ENCODE assay signal across 15 cellular contexts in genomic region chr7:25860882-25861228, GRCh38.
DNase-seq lines count a peak whose midpoint lies in the region; ATAC-seq and TF ChIP-seq lines count a peak whose summit lies in the region.
"Had no signal": no experiment of that assay in that cellular context is flagged by ENCODE, and none has a peak within 500 bp of the region (broad histone marks: within the 10 kb centered on the region; RNA-seq: fewer than 3 reads in every experiment).

No MANE protein-coding gene starts in this region.

- H2BK15ac ChIP-seq in H9 (ENCODE audit: low read depth, low read length) (no peak overlapping the region), mesenchymal stem cell (ENCODE audit: low read depth, poor library complexity, severe bottlenecking) (peak overlapping the region; percentile 100)

- peaks cover 7% of the 10 kb centered on the region for H3K36me3 Mint-ChIP-seq in T-helper 2 cell treated with Interferon-gamma antibody and Interleukin-4, amounts not matched to agents 5 μg/mL and 100 μg/mL, for 36 hours (ENCODE audit: low read depth)
- no peaks in the 10 kb centered on the region for H3K36me3 Mint-ChIP-seq in H9 (ENCODE audit: insufficient read depth in 1 of 3, low read depth in 3 of 3)
- H3K36me3 Mint-ChIP-seq in activated naive CD8-positive, alpha-beta T cell treated with anti-CD3 and anti-CD28 coated beads, Interleukin-2, amount 50 U/mL, for 24 hours (ENCODE audit: low read depth): peaks cover 17% of the 10 kb centered on the region
- no peaks in the 10 kb centered on the region for H3K36me3 Mint-ChIP-seq in progenitor cell of endocrine pancreas (ENCODE audit: insufficient read depth)
- H3K36me3 Mint-ChIP-seq: WTC11 had no signal

- no peak overlapping the region for H3K4ac ChIP-seq in H9 (ENCODE audit: low read depth, low read length)
- peak overlapping the region in 1 of 2 experiments; percentile 88 for H3K4ac ChIP-seq in mesenchymal stem cell (ENCODE audit: low read depth in 1 of 2, low read length in 2 of 2)

- H3K9ac ChIP-seq in H9 (ENCODE audit: extremely low read depth, insufficient read length, low read length) (no peak overlapping the region), mesenchymal stem cell (ENCODE audit: low read length) (no peak overlapping the region)

- TF ChIP-seq CTCF in H9 (conservative IDR thresholded peaks at IDR 0.05) (no peak), progenitor cell of endocrine pancreas (IDR thresholded peaks at IDR 0.05; ENCODE audit: unreplicated experiment) (no peak)

- H3K14ac ChIP-seq in H9 (ENCODE audit: insufficient read depth, low read length): no peak overlapping the region
- no peak overlapping the region for H3K14ac ChIP-seq in mesenchymal stem cell (ENCODE audit: low read length in 2 of 2)

- no peaks in the 10 kb centered on the region for H3K79me1 ChIP-seq in H9 (ENCODE audit: insufficient read depth, low read depth, low read length, poor library complexity, severe bottlenecking)
- H3K79me1 ChIP-seq in mesenchymal stem cell (replicated peaks; ENCODE audit: low read length, poor library complexity, severe bottlenecking): peaks cover 12% of the 10 kb centered on the region

- H3K27ac Mint-ChIP-seq in T-helper 2 cell treated with Interferon-gamma antibody and Interleukin-4, amounts not matched to agents 5 μg/mL and 100 μg/mL, for 36 hours: peak overlapping the region; percentile 84
- H3K27ac Mint-ChIP-seq in H9: no peak overlapping the region
- H3K27ac Mint-ChIP-seq in activated naive CD8-positive, alpha-beta T cell treated with anti-CD3 and anti-CD28 coated beads, Interleukin-2, amount 50 U/mL, for 24 hours: no peak overlapping the region
- H3K27ac Mint-ChIP-seq in progenitor cell of endocrine pancreas: no peak overlapping the region
- H3K27ac Mint-ChIP-seq: WTC11 had no signal

- H3K23me2 ChIP-seq in H9 (ENCODE audit: insufficient read length, low read depth, low read length, poor library complexity, severe bottlenecking): peaks cover 14% of the 10 kb centered on the region

- H3K4me3 Mint-ChIP-seq in T-helper 2 cell treated with Interferon-gamma antibody and Interleukin-4, amounts not matched to agents 5 μg/mL and 100 μg/mL, for 36 hours: no peak overlapping the region
- H3K4me3 Mint-ChIP-seq in H9 (no peak overlapping the region), progenitor cell of endocrine pancreas (ENCODE audit: low read depth) (no peak overlapping the region)
- no peak overlapping the region for H3K4me3 Mint-ChIP-seq in activated naive CD8-positive, alpha-beta T cell treated with anti-CD3 and anti-CD28 coated beads, Interleukin-2, amount 50 U/mL, for 24 hours

- no peak overlapping the region for H2BK20ac ChIP-seq in H9 (ENCODE audit: low read depth, low read length, poor library complexity, severe bottlenecking)

- peaks cover 35% of the 10 kb centered on the region for H3K4me1 Mint-ChIP-seq in T-helper 2 cell treated with Interferon-gamma antibody and Interleukin-4, amounts not matched to agents 5 μg/mL and 100 μg/mL, for 36 hours (ENCODE audit: low read depth)
- peaks cover 23 to 31% of the 10 kb centered on the region in 2 experiments for H3K4me1 Mint-ChIP-seq in H9
- H3K4me1 Mint-ChIP-seq in activated naive CD8-positive, alpha-beta T cell treated with anti-CD3 and anti-CD28 coated beads, Interleukin-2, amount 50 U/mL, for 24 hours: peaks cover 25% of the 10 kb centered on the region
- peaks cover 7% of the 10 kb centered on the region for H3K4me1 Mint-ChIP-seq in progenitor cell of endocrine pancreas (ENCODE audit: low read depth)

- H3K4me3 ChIP-seq in SJCRH30 (peak overlapping the region; percentile 40), mesenchymal stem cell (ENCODE audit: insufficient read depth in 1 of 2, low read depth in 1 of 2, low read length in 2 of 2) (no peak overlapping the region)
- H3K4me3 ChIP-seq: right lobe of liver had no signal

- H2BK120ac ChIP-seq in H9 (ENCODE audit: low read depth, low read length, poor library complexity, severe bottlenecking) (no peak overlapping the region), mesenchymal stem cell (ENCODE audit: low read depth, low read length) (peak overlapping the region; percentile 92)

- H3K9me3 Mint-ChIP-seq in T-helper 2 cell treated with Interferon-gamma antibody and Interleukin-4, amounts not matched to agents 5 μg/mL and 100 μg/mL, for 36 hours: no peaks in the 10 kb centered on the region
- H3K9me3 Mint-ChIP-seq in H9 (peaks cover 4 to 7% of the 10 kb centered on the region in 2 experiments; a peak in 2 of 5 replicates), progenitor cell of endocrine pancreas (ENCODE audit: low read depth) (no peaks in the 10 kb centered on the region)
- peaks cover 17% of the 10 kb centered on the region for H3K9me3 Mint-ChIP-seq in activated naive CD8-positive, alpha-beta T cell treated with anti-CD3 and anti-CD28 coated beads, Interleukin-2, amount 50 U/mL, for 24 hours
- H3K9me3 Mint-ChIP-seq: WTC11 had no signal

- H4K20me1 ChIP-seq in H9 (ENCODE audit: control insufficient read depth, insufficient read depth, insufficient read length): no peaks in the 10 kb centered on the region

- H3K4me1 ChIP-seq in H9 (ENCODE audit: insufficient read depth, low read length) (peaks cover 5% of the 10 kb centered on the region; the same call in 1 of the 2 replicates), SJCRH30 (0 out of 2 replicates have a peak, but pooled peaks cover 2% of the 10 kb centered on the region), mesenchymal stem cell (ENCODE audit: control insufficient read depth, insufficient read depth, low read depth, low read length) (peaks cover 13% of the 10 kb centered on the region)
- H3K4me1 ChIP-seq: colonic mucosa, right lobe of liver had no signal

- H3K27ac ChIP-seq in H9 (ENCODE audit: insufficient read length, low read depth, low read length) (no peak overlapping the region), SJCRH30 (no peak overlapping the region), mesenchymal stem cell (ENCODE audit: low read length, poor library complexity, severe bottlenecking) (no peak overlapping the region)
- H3K27ac ChIP-seq: colonic mucosa, right lobe of liver had no signal

- no peak overlapping the region for H2AK5ac ChIP-seq in H9 (ENCODE audit: insufficient read length, low read length)
- H2AK5ac ChIP-seq in mesenchymal stem cell (ENCODE audit: low read length, severe bottlenecking): peak overlapping the region; percentile 33

- H3T11ph ChIP-seq in H9 (ENCODE audit: low read length): no peak overlapping the region

- H3K56ac ChIP-seq in H9 (ENCODE audit: insufficient read length, low read depth, low read length): no peak overlapping the region

- no peak overlapping the region for H4K5ac ChIP-seq in H9 (ENCODE audit: insufficient read length, low read depth, low read length)

- H4K91ac ChIP-seq in H9 (ENCODE audit: insufficient read length, low read depth, low read length) (no peak overlapping the region), mesenchymal stem cell (ENCODE audit: low read length) (no peak overlapping the region)

- no CpG with 5 or more reads among the region's 10 CpGs for WGBS in H9 (ENCODE audit: extremely low coverage, insufficient read length, low lambda C conversion rate)
- 16% methylated on average over 4 of the region's 10 CpGs for WGBS in mesenchymal stem cell

- DNase-seq in T-helper 2 cell treated with Interferon-gamma antibody and Interleukin-4, amounts not matched to agents 5 μg/mL and 100 μg/mL, for 36 hours (ENCODE audit: low spot score): no peak
- no peak for DNase-seq in T-helper 2 cell
- no peak for DNase-seq in H9
- no peak for DNase-seq in SJCRH30
- DNase-seq in mesenchymal stem cell: no peak
- no peak for DNase-seq in activated naive CD8-positive, alpha-beta T cell treated with anti-CD3 and anti-CD28 coated beads, Interleukin-2, amount 50 U/mL, for 24 hours
- DNase-seq in progenitor cell of endocrine pancreas (ENCODE audit: low spot score, unreplicated experiment): no peak
- DNase-seq: activated naive CD4-positive, alpha-beta T cell treated with anti-CD3 and anti-CD28 coated beads, Interleukin-2, amount 50 U/mL, for 16 hours; colonic mucosa; left colon; NK-92 treated with Interleukin-12 subunit alpha and Interleukin-12 subunit beta, amount 100 ng/mL, for 24 hours; right lobe of liver; stimulated activated CD4-positive, alpha-beta T cell treated with anti-CD3 and anti-CD28 coated beads, Interleukin-1b, Interleukin-23, amount 100 ng/mL, for 48 hours had no signal

- no peak overlapping the region for H3K23ac ChIP-seq in H9 (ENCODE audit: insufficient read length, low read depth, low read length)
- H3K23ac ChIP-seq in mesenchymal stem cell (ENCODE audit: low read length in 2 of 2): no peak overlapping the region

- no peak overlapping the region for H2BK12ac ChIP-seq in H9 (ENCODE audit: insufficient read length, low read depth, low read length)
- no peak overlapping the region for H2BK12ac ChIP-seq in mesenchymal stem cell (ENCODE audit: low read length in 2 of 2)

- H3K4me2 ChIP-seq in H9 (ENCODE audit: insufficient read depth, insufficient read length, low read length) (peak overlapping the region; percentile 6), mesenchymal stem cell (ENCODE audit: low read length, poor library complexity, severe bottlenecking) (peak overlapping the region; percentile 28)

- H3K36me3 ChIP-seq in SJCRH30 (no peaks in the 10 kb centered on the region), mesenchymal stem cell (ENCODE audit: control insufficient read depth in 1 of 2, insufficient read depth in 2 of 2, low read depth in 1 of 2, low read length in 2 of 2) (no peaks in the 10 kb centered on the region)
- H3K36me3 ChIP-seq: colonic mucosa, right lobe of liver had no signal

- no peaks in the 10 kb centered on the region for H3K9me3 ChIP-seq in H9 (ENCODE audit: control insufficient read depth, low read depth, low read length)
- H3K9me3 ChIP-seq in SJCRH30 (replicated peaks): no peaks in the 10 kb centered on the region
- H3K9me3 ChIP-seq in mesenchymal stem cell (ENCODE audit: control insufficient read depth, low read length): no peaks in the 10 kb centered on the region
- H3K9me3 ChIP-seq: colonic mucosa, right lobe of liver had no signal

- peaks cover 44% of the 10 kb centered on the region for H3K27me3 Mint-ChIP-seq in T-helper 2 cell treated with Interferon-gamma antibody and Interleukin-4, amounts not matched to agents 5 μg/mL and 100 μg/mL, for 36 hours (ENCODE audit: low read depth)
- H3K27me3 Mint-ChIP-seq in H9 (ENCODE audit: low read depth) (peaks cover 27% of the 10 kb centered on the region), progenitor cell of endocrine pancreas (peaks cover 26% of the 10 kb centered on the region)
- peaks cover 10% of the 10 kb centered on the region for H3K27me3 Mint-ChIP-seq in activated naive CD8-positive, alpha-beta T cell treated with anti-CD3 and anti-CD28 coated beads, Interleukin-2, amount 50 U/mL, for 24 hours

- no peak overlapping the region for H4K8ac ChIP-seq in H9 (replicated peaks; ENCODE audit: insufficient read length, low read depth, low read length)
- H4K8ac ChIP-seq in mesenchymal stem cell (ENCODE audit: low read length): peak overlapping the region; percentile 97

- no peak overlapping the region for H2AFZ ChIP-seq in H9 (ENCODE audit: low read length)
- peak overlapping the region; percentile 61 for H2AFZ ChIP-seq in mesenchymal stem cell (ENCODE audit: low read depth, low read length)

- H3K27me3 ChIP-seq in H9 (ENCODE audit: insufficient read depth, low read length) (peaks cover 43% of the 10 kb centered on the region), SJCRH30 (no peaks in the 10 kb centered on the region), mesenchymal stem cell (ENCODE audit: control insufficient read depth in 1 of 2, insufficient read depth in 1 of 2, low read length in 2 of 2) (peaks cover 0 to 30% of the 10 kb centered on the region in 2 experiments)

- H2BK5ac ChIP-seq in H9 (ENCODE audit: insufficient read length, low read length): no peak overlapping the region
- no peak overlapping the region for H2BK5ac ChIP-seq in mesenchymal stem cell (ENCODE audit: low read depth, low read length, poor library complexity, severe bottlenecking)

- H3K79me2 ChIP-seq in H9 (ENCODE audit: insufficient read depth, low read length): no peaks in the 10 kb centered on the region

- no peak for ATAC-seq in activated naive CD8-positive, alpha-beta T cell treated with anti-CD3 and anti-CD28 coated beads, Interleukin-2, amount 50 U/mL, for 24 hours
- ATAC-seq in HG02852 (IDR thresholded peaks at IDR 0.05; ENCODE audit: unreplicated experiment): no peak
- ATAC-seq: left colon, WTC11 had no signal

- no peak overlapping the region for H3K18ac ChIP-seq in H9 (ENCODE audit: insufficient read length, low read depth, low read length)
- H3K18ac ChIP-seq in mesenchymal stem cell (ENCODE audit: low read depth in 1 of 2, low read length in 2 of 2): peak overlapping the region; percentile 38 to 79
